Comparison of ENCODE assay signal across 12 cellular contexts in genomic region chr11:75403037-75403436, GRCh38. TPM values are rescaled to one million over a fixed set of nuclear protein-coding genes. Genes with fewer than 3 reads are reported as not detected.
A peak's percentile ranks its signal among the peaks of the same experiment; 100 is the strongest.
DNase-seq lines count a peak whose midpoint lies in the region; ATAC-seq and TF ChIP-seq lines count a peak whose summit lies in the region.
"Had no signal": no experiment of that assay in that cellular context is flagged by ENCODE, and none has a peak within 500 bp of the region (broad histone marks: within the 10 kb centered on the region; RNA-seq: fewer than 3 reads in every experiment).

No MANE protein-coding gene starts in this region.

- H3K36me3 ChIP-seq in gastrocnemius medialis: peaks cover 5 to 69% of the 10 kb centered on the region in 2 donors

- peak overlapping the region; percentile 90 to 98 (median 92) for H3K27ac ChIP-seq in gastrocnemius medialis
- H3K27ac ChIP-seq: pancreas had no signal

- no peak for ATAC-seq in activated CD8-positive, alpha-beta memory T cell treated with anti-CD3 and anti-CD28 coated beads, Interleukin-2, amount 10 ng/mL, durations not matched to agents 7 days and 5 days
- ATAC-seq in gastrocnemius medialis: no peak
- ATAC-seq in omental fat pad (ENCODE audit: low FRiP score): no peak
- ATAC-seq: pancreas had no signal

- TF ChIP-seq CTCF in gastrocnemius medialis (IDR thresholded peaks at IDR 0.05 in 4 of 5, conservative IDR thresholded peaks at IDR 0.05 in 1 of 5) (no peak), omental fat pad (IDR thresholded peaks at IDR 0.05) (no peak)

- no peaks in the 10 kb centered on the region for H3K9me3 ChIP-seq in gastrocnemius medialis
- H3K9me3 ChIP-seq: pancreas had no signal

- H3K27me3 ChIP-seq in gastrocnemius medialis: no peaks in the 10 kb centered on the region
- H3K27me3 ChIP-seq: pancreas had no signal

- intact Hi-C loops in gastrocnemius medialis (cut with DNase I; ENCODE audit: low total_unique reads): no loop called here

- peaks cover 52% of the 10 kb centered on the region for H3K4me1 Mint-ChIP-seq in activated CD8-positive, alpha-beta memory T cell treated with anti-CD3 and anti-CD28 coated beads, Interleukin-2, amount 10 ng/mL, durations not matched to agents 7 days and 5 days

- no peaks in the 10 kb centered on the region for H3K9me3 Mint-ChIP-seq in activated CD8-positive, alpha-beta memory T cell treated with anti-CD3 and anti-CD28 coated beads, Interleukin-2, amount 10 ng/mL, durations not matched to agents 7 days and 5 days (ENCODE audit: low read depth)

- H3K4me3 Mint-ChIP-seq in activated CD8-positive, alpha-beta memory T cell treated with anti-CD3 and anti-CD28 coated beads, Interleukin-2, amount 10 ng/mL, durations not matched to agents 7 days and 5 days: peak overlapping the region; percentile 98

- H3K27me3 Mint-ChIP-seq in activated CD8-positive, alpha-beta memory T cell treated with anti-CD3 and anti-CD28 coated beads, Interleukin-2, amount 10 ng/mL, durations not matched to agents 7 days and 5 days: no peaks in the 10 kb centered on the region

- H3K4me3 ChIP-seq in gastrocnemius medialis: no peak overlapping the region
- H3K4me3 ChIP-seq: pancreas had no signal

- peaks cover 75% of the 10 kb centered on the region for H3K36me3 Mint-ChIP-seq in activated CD8-positive, alpha-beta memory T cell treated with anti-CD3 and anti-CD28 coated beads, Interleukin-2, amount 10 ng/mL, durations not matched to agents 7 days and 5 days

- peak overlapping the region; percentile 99 for H3K27ac Mint-ChIP-seq in activated CD8-positive, alpha-beta memory T cell treated with anti-CD3 and anti-CD28 coated beads, Interleukin-2, amount 10 ng/mL, durations not matched to agents 7 days and 5 days

- peaks cover 32 to 33% of the 10 kb centered on the region in 2 donors for H3K4me1 ChIP-seq in gastrocnemius medialis

- no peak for DNase-seq in activated CD8-positive, alpha-beta memory T cell treated with anti-CD3 and anti-CD28 coated beads, Interleukin-2, amount 10 ng/mL, durations not matched to agents 7 days and 5 days
- no peak for DNase-seq in activated CD8-positive, alpha-beta memory T cell treated with anti-CD3 and anti-CD28 coated beads for 24 hours
- peak; percentile 61 for DNase-seq in NCI-H69 (lab: John Stamatoyannopoulos, UW)
- DNase-seq in dermis blood vessel endothelial cell: peak; percentile 54
- DNase-seq in gastrocnemius medialis: no peak
- no peak for DNase-seq in NCI-H146 treated with DMSO at 0.1 percent for 48 hours (lab: John Stamatoyannopoulos, UW; ENCODE audit: unreplicated experiment)
- no peak for DNase-seq in RPMI8226
- DNase-seq in omental fat pad (ENCODE audit: low spot score): no peak
- DNase-seq: kidney glomerular epithelial cell, NCI-H446, pancreas, T-helper 9 cell had no signal

- no peak for TF ChIP-seq POLR2A in gastrocnemius medialis (IDR thresholded peaks at IDR 0.05)

- CTCF ChIA-PET in activated CD8-positive, alpha-beta memory T cell treated with anti-CD3 and anti-CD28 coated beads, Interleukin-2, amount 10 ng/mL, durations not matched to agents 7 days and 5 days (lab: Charles Lee): interaction anchor here (0.6 to 4.2 kb wide), 3 partner anchors 16 to 130 kb away, joined by 3 to 17 read pairs (median 5); no protein-coding TSS in a partner anchor

- in situ Hi-C loops in gastrocnemius medialis (cut with MboI; ENCODE audit: low sequenced_read_pairs in 4 of 4): no loop called here

RNA-seq across cellular contexts. Expression of gene RPS3, which starts 3.7 kb away (rescaled TPM):
- total RNA-seq in activated CD8-positive, alpha-beta memory T cell treated with anti-CD3 and anti-CD28 coated beads, Interleukin-2, amount 10 ng/mL, durations not matched to agents 7 days and 5 days: 1,000 to 10,000 TPM; 2,848 to 3,262 TPM
- total RNA-seq in dermis blood vessel endothelial cell (2,018 and 2,797 TPM in 2 replicates), gastrocnemius medialis (100 to 1,000 TPM; 572 to 979 (median 746) TPM), omental fat pad (1,000 to 10,000 TPM in 3 of 4 donors, 100 to 1,000 TPM in 1; 876 to 1,394 (median 1,127) TPM)

RNA-seq across cellular contexts. Expression of gene KLHL35, which starts 30.0 kb away (rescaled TPM):
- under 1 TPM in 1 of 2 experiments, not detected in 1; 0.47 TPM for total RNA-seq in activated CD8-positive, alpha-beta memory T cell treated with anti-CD3 and anti-CD28 coated beads, Interleukin-2, amount 10 ng/mL, durations not matched to agents 7 days and 5 days
- total RNA-seq in dermis blood vessel endothelial cell (0.85 and 1.5 TPM in 2 replicates), gastrocnemius medialis (1 to 10 TPM in 2 of 4 donors, under 1 TPM in 1, not detected in 1; 0.53 to 1.8 (median 1.0) TPM), omental fat pad (1 to 10 TPM in 3 of 4 donors, not detected in 1; 1.3 to 2.4 (median 1.8) TPM)

RNA-seq across cellular contexts. Expression of gene ARRB1, which starts 51.6 kb away (rescaled TPM):
- total RNA-seq in activated CD8-positive, alpha-beta memory T cell treated with anti-CD3 and anti-CD28 coated beads, Interleukin-2, amount 10 ng/mL, durations not matched to agents 7 days and 5 days: 10 to 100 TPM; 42.6 to 69.3 TPM
- total RNA-seq in dermis blood vessel endothelial cell: 223 and 280 TPM in 2 replicates
- total RNA-seq in gastrocnemius medialis: 10 to 100 TPM in 1 of 4 donors, 1 to 10 TPM in 3; 4.3 to 11.8 (median 5.4) TPM
- 10 to 100 TPM; 34.7 to 75.0 (median 58.1) TPM for total RNA-seq in omental fat pad

Comparison
In these comparisons a context has a peak if more than half of its experiments do, and no peak if none do; other contexts are left out.
1. DNase-seq: peak in NCI-H69 (single experiment) and dermis blood vessel endothelial cell (single experiment); none in activated CD8-positive, alpha-beta memory T cell treated with anti-CD3 and anti-CD28 coated beads, Interleukin-2, amount 10 ng/mL, durations not matched to agents 7 days and 5 days (single experiment), activated CD8-positive, alpha-beta memory T cell treated with anti-CD3 and anti-CD28 coated beads for 24 hours (single experiment), gastrocnemius medialis (0 of 2), NCI-H146 treated with DMSO at 0.1 percent for 48 hours (single experiment), RPMI8226 (single experiment) and omental fat pad (single experiment).